8 cellular contexts compared by ENCODE assay signal in the genomic region with DNA sequence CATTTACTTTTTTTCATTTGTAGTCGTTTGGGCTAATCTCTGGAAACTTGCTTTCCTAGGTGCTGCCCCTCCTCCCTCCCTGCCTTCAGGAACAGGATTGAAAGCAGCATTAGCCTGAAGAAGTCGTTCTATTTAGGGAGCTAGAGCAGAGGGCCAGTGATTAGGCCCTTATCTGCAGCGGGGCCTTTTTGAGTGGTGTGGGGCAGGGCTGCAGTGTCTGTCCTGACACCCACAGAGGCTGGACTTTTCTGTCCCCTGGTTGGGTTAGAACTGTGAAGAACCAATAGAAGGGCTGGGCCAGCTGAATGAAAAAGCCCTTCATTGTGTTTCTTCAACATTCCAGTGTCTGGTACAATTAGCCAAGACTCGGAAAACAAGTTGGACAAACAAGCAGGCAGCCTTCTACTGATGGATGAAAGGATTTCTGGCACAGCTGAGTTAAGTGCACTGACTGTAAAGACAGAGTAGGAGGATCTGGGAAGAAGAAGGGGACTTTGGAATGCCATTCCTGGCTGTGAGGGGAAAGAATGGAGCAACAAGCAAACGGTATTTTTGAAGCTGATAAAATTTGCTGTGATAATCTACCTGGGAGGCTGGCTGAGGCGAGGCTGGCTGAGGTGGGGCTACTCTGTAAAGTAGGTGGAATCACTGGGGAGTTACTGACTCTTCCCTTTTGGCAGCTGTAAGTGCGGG. TPM values are rescaled to one million over a fixed set of nuclear protein-coding genes. Genes with fewer than 3 reads are reported as not detected.
DNase-seq lines count a peak whose midpoint lies in the region; ATAC-seq and TF ChIP-seq lines count a peak whose summit lies in the region.

No MANE protein-coding gene starts in this region.

- in situ Hi-C loops in transverse colon (cut with MboI; ENCODE audit: low pct_ligation_motif_present in 1 of 4, low pct_unique_long_range_greater_than_20kb in 1 of 4, low sequenced_read_pairs in 3 of 4): no loop called here

- intact Hi-C loops in transverse colon (cut with DNase I; ENCODE audit: low total_unique reads): no loop called here

- H3K27ac ChIP-seq in transverse colon (peak overlapping the region; percentile 42 to 79 (median 62)), SJCRH30 (no peak overlapping the region)

- TF ChIP-seq CTCF in chondrocyte (IDR thresholded peaks at IDR 0.05) (no peak), transverse colon (IDR thresholded peaks at IDR 0.05) (no peak)

- H3K27ac Mint-ChIP-seq in activated T-cell treated with anti-CD3 and anti-CD28 coated beads, Interleukin-2, amount 50 U/mL, for 72 hours: peak overlapping the region; percentile 93
- H3K27ac Mint-ChIP-seq in chondrocyte (ENCODE audit: unreplicated experiment) (peak overlapping the region; percentile 83), memory B cell (peak overlapping the region; percentile 88)

- H3K4me3 ChIP-seq in transverse colon (no peak overlapping the region), SJCRH30 (no peak overlapping the region)

- peak overlapping the region; percentile 89 to 90 for H3K4me3 Mint-ChIP-seq in activated T-cell treated with anti-CD3 and anti-CD28 coated beads, Interleukin-2, amount 50 U/mL, for 72 hours
- no peak overlapping the region for H3K4me3 Mint-ChIP-seq in chondrocyte (ENCODE audit: unreplicated experiment)
- peak overlapping the region; percentile 92 for H3K4me3 Mint-ChIP-seq in memory B cell

- whole genome bisulfite sequencing in transverse colon (ENCODE audit: low coverage in 1 of 2), 2 donors: 0 to 26% methylated on average over 2 to 7 of the region's 7 CpGs

- H3K9me3 Mint-ChIP-seq in activated T-cell treated with anti-CD3 and anti-CD28 coated beads, Interleukin-2, amount 50 U/mL, for 72 hours: no peaks in the 10 kb centered on the region
- no peaks in the 10 kb centered on the region for H3K9me3 Mint-ChIP-seq in chondrocyte (ENCODE audit: low read depth)
- no peaks in the 10 kb centered on the region for H3K9me3 Mint-ChIP-seq in memory B cell

- H3K36me3 Mint-ChIP-seq in activated T-cell treated with anti-CD3 and anti-CD28 coated beads, Interleukin-2, amount 50 U/mL, for 72 hours (ENCODE audit: insufficient read depth in 2 of 2): peaks cover 3 to 7% of the 10 kb centered on the region in 2 donors
- H3K36me3 Mint-ChIP-seq in chondrocyte (ENCODE audit: low read depth) (no peaks in the 10 kb centered on the region), memory B cell (peaks cover 2% of the 10 kb centered on the region)

- H3K4me1 Mint-ChIP-seq in activated T-cell treated with anti-CD3 and anti-CD28 coated beads, Interleukin-2, amount 50 U/mL, for 72 hours (ENCODE audit: low read depth): peaks cover 44% of the 10 kb centered on the region
- H3K4me1 Mint-ChIP-seq in chondrocyte (ENCODE audit: low read depth) (peaks cover 59% of the 10 kb centered on the region), memory B cell (peaks cover 36% of the 10 kb centered on the region)

- no peaks in the 10 kb centered on the region for H3K9me3 ChIP-seq in transverse colon
- H3K9me3 ChIP-seq in SJCRH30 (replicated peaks): no peaks in the 10 kb centered on the region

- H3K4me1 ChIP-seq in transverse colon: peaks cover 13 to 65% (median 30%) of the 10 kb centered on the region in 4 donors
- H3K4me1 ChIP-seq in SJCRH30: 0 out of 2 replicates have a peak, but pooled peaks cover 7% of the 10 kb centered on the region

- TF ChIP-seq EP300 in transverse colon (IDR thresholded peaks at IDR 0.05; ENCODE audit: low read depth): no peak

- H3K27me3 Mint-ChIP-seq in activated T-cell treated with anti-CD3 and anti-CD28 coated beads, Interleukin-2, amount 50 U/mL, for 72 hours (ENCODE audit: low read depth): no peaks in the 10 kb centered on the region
- H3K27me3 Mint-ChIP-seq in chondrocyte (ENCODE audit: low read depth) (no peaks in the 10 kb centered on the region), memory B cell (no peaks in the 10 kb centered on the region)

- TF ChIP-seq POLR2A in transverse colon (IDR thresholded peaks at IDR 0.05): no peak

- no peak for ATAC-seq in activated T-cell treated with anti-CD3 and anti-CD28 coated beads, Interleukin-2, amount 50 U/mL, for 72 hours (replicated peaks in 1 of 2)
- ATAC-seq in memory B cell (ENCODE audit: low read depth) (no peak), HG03571 (IDR thresholded peaks at IDR 0.05; ENCODE audit: unreplicated experiment) (no peak)

- H3K27me3 ChIP-seq in transverse colon: no peaks in the 10 kb centered on the region
- H3K27me3 ChIP-seq in SJCRH30: no peaks in the 10 kb centered on the region

- DNase-seq in activated T-cell treated with anti-CD3 and anti-CD28 coated beads, Interleukin-2, amount 50 U/mL, for 72 hours: no peak
- DNase-seq in activated T-cell treated with anti-CD3 and anti-CD28 coated beads, Interleukin-2, amount 50 U/mL, for 48 hours: no peak
- DNase-seq in chondrocyte (ENCODE audit: low spot score) (no peak), memory B cell (ENCODE audit: low spot score in 2 of 2) (no peak), transverse colon (no peak), NCI-H1436 treated with DMSO at 0.1 percent for 48 hours (lab: John Stamatoyannopoulos, UW) (no peak), SJCRH30 (no peak)

- no peaks in the 10 kb centered on the region for H3K36me3 ChIP-seq in transverse colon
- H3K36me3 ChIP-seq in SJCRH30: peaks cover 3% of the 10 kb centered on the region; the same call in 1 of the 2 replicates

RNA-seq across cellular contexts. Expression of a gene that starts 9.7 kb away (rescaled TPM):
- 100 to 1,000 TPM; 169 to 292 TPM for total RNA-seq in activated T-cell treated with anti-CD3 and anti-CD28 coated beads, Interleukin-2, amount 50 U/mL, for 72 hours
- total RNA-seq in chondrocyte (377 to 446 TPM (median 386 TPM) in 3 replicates), transverse colon (100 to 1,000 TPM; 190 to 300 (median 254) TPM)
- total RNA-seq in SJCRH30 (2014; rRNA removed; shearing (Covaris generic)): 160 and 172 TPM in 2 replicates
